13 cellular contexts compared by ENCODE assay signal in genomic region chr2:71561441-71562267, GRCh38.
"Had no signal": no experiment of that assay in that cellular context is flagged by ENCODE, and none has a peak within 500 bp of the region (broad histone marks: within the 10 kb centered on the region; RNA-seq: fewer than 3 reads in every experiment).

No MANE protein-coding gene starts in this region.

- H3K9ac ChIP-seq: parathyroid adenoma had no signal

- H3K36me3 Mint-ChIP-seq: activated naive CD4-positive, alpha-beta T cell treated with anti-CD3 and anti-CD28 coated beads, Interleukin-2, amount 50 U/mL, for 72 hours had no signal

- H3K9me3 Mint-ChIP-seq: activated naive CD4-positive, alpha-beta T cell treated with anti-CD3 and anti-CD28 coated beads, Interleukin-2, amount 50 U/mL, for 72 hours; neural crest cell had no signal

- H3K27ac Mint-ChIP-seq: activated naive CD4-positive, alpha-beta T cell treated with anti-CD3 and anti-CD28 coated beads, Interleukin-2, amount 50 U/mL, for 72 hours had no signal

- H3K9me3 ChIP-seq: body of pancreas, tibial artery had no signal

- H3K4me3 ChIP-seq: body of pancreas, skin epidermis, tibial artery had no signal

- H3K79me2 ChIP-seq: parathyroid adenoma had no signal

- H3K27me3 ChIP-seq: body of pancreas, tibial artery had no signal

- ATAC-seq: activated CD4-positive, CD25-positive, alpha-beta regulatory T cell treated with anti-CD3 and anti-CD28 coated beads, Interleukin-2, amount 50 U/mL, for 24 hours; activated naive CD4-positive, alpha-beta T cell treated with anti-CD3 and anti-CD28 coated beads, Interleukin-2, amount 50 U/mL, for 72 hours; body of pancreas; esophagus mucosa; left colon had no signal

- H3K36me3 ChIP-seq: tibial artery had no signal

- H2AFZ ChIP-seq: parathyroid adenoma had no signal

- H3K27ac ChIP-seq: body of pancreas, parathyroid adenoma, skin epidermis had no signal

- H3K4me3 Mint-ChIP-seq: neural crest cell had no signal

- H3K4me1 Mint-ChIP-seq: neural crest cell had no signal

- DNase-seq: activated effector memory CD4-positive, alpha-beta T cell treated with Interleukin-2 at 50 U/mL for 16 hours; amniotic stem cell; left colon; retina; stimulated activated CD4-positive, alpha-beta T cell treated with anti-CD3 and anti-CD28 coated beads, Interleukin-4, amount 100 ng/mL, for 4 hours; tibial artery had no signal

- H3K4me1 ChIP-seq: parathyroid adenoma had no signal
